ENCODE assay signal across 22 cellular contexts in the genomic region with DNA sequence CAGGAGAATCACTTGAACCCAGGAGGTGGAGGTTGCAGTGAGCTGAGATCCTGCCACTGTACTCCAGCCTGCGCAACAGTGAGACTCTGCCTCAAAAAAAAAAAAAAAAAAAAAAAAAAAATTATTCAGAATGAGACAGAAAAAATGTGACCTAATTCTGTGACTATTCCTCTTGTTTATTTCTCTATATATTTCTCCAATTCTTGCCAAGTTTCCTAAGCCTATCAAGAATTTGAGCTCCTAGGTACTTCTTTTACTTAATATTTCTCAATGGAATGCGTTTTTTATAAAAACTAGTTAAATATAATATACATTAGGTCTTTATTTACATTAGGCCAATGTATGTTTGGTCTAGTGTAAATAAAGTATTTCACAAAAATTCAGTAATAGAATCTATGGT.
"Had no signal": no experiment of that assay in that cellular context is flagged by ENCODE, and none has a peak within 500 bp of the region (broad histone marks: within the 10 kb centered on the region; RNA-seq: fewer than 3 reads in every experiment).

No MANE protein-coding gene starts in this region.

- H3K36me3 Mint-ChIP-seq: naive thymus-derived CD8-positive, alpha-beta T cell; stimulated activated naive B cell treated with anti-CD40 and anti-IgM and Interleukin-4, amounts not matched to agents 10 μg/mL and 1 μg/mL and 100 μg/mL, for 72 hours had no signal

- H3K27me3 ChIP-seq: esophagus muscularis mucosa, foreskin keratinocyte, ovary, right atrium auricular region, sigmoid colon, testis, tibial nerve had no signal

- H3K27ac ChIP-seq: epithelial cell of prostate, esophagus muscularis mucosa, foreskin keratinocyte, ovary, right atrium auricular region, sigmoid colon, skin epidermis, testis, tibial nerve had no signal

- DNase-seq: effector memory CD8-positive, alpha-beta T cell; foreskin keratinocyte; head of caudate nucleus; hippocampal formation; kidney glomerular epithelial cell; mammary epithelial cell; mucosa of descending colon; naive thymus-derived CD8-positive, alpha-beta T cell; ovary; sigmoid colon; stimulated activated CD4-positive, alpha-beta T cell treated with anti-CD3 and anti-CD28 coated beads, Interleukin-2, amount 100 ng/mL, for 24 hours; stimulated activated CD4-positive, alpha-beta T cell treated with anti-CD3 and anti-CD28 coated beads, Interleukin-4, amount 100 ng/mL, for 4 hours; stimulated activated naive B cell treated with anti-CD40 and anti-IgM and Interleukin-4, amounts not matched to agents 10 μg/mL and 1 μg/mL and 100 μg/mL, for 72 hours; stimulated activated naive CD8-positive, alpha-beta T cell treated with anti-CD3 and anti-CD28 coated beads, Interleukin-15, amount 100 ng/mL, for 72 hours; testis had no signal

- ATAC-seq: effector memory CD8-positive, alpha-beta T cell; foreskin keratinocyte; mucosa of descending colon; naive thymus-derived CD8-positive, alpha-beta T cell; stimulated activated naive B cell treated with anti-CD40 and anti-IgM and Interleukin-4, amounts not matched to agents 10 μg/mL and 1 μg/mL and 100 μg/mL, for 72 hours; stimulated activated naive CD8-positive, alpha-beta T cell treated with anti-CD3 and anti-CD28 coated beads, Interleukin-15, amount 100 ng/mL, for 72 hours had no signal

- H3K4me3 Mint-ChIP-seq: dendritic cell treated with granulocyte-macrophage colony-stimulating factor and Interleukin-4, amounts not matched to agents 40 ng/mL and 50 ng/mL, for 4 days; effector memory CD8-positive, alpha-beta T cell; naive thymus-derived CD8-positive, alpha-beta T cell; neural crest cell; stimulated activated naive B cell treated with anti-CD40 and anti-IgM and Interleukin-4, amounts not matched to agents 10 μg/mL and 1 μg/mL and 100 μg/mL, for 72 hours; stimulated activated naive CD8-positive, alpha-beta T cell treated with anti-CD3 and anti-CD28 coated beads, Interleukin-15, amount 100 ng/mL, for 72 hours had no signal

- H3K27me3 Mint-ChIP-seq: dendritic cell treated with granulocyte-macrophage colony-stimulating factor and Interleukin-4, amounts not matched to agents 40 ng/mL and 50 ng/mL, for 4 days; effector memory CD8-positive, alpha-beta T cell; stimulated activated naive B cell treated with anti-CD40 and anti-IgM and Interleukin-4, amounts not matched to agents 10 μg/mL and 1 μg/mL and 100 μg/mL, for 72 hours; stimulated activated naive CD8-positive, alpha-beta T cell treated with anti-CD3 and anti-CD28 coated beads, Interleukin-15, amount 100 ng/mL, for 72 hours had no signal

- H3K27ac Mint-ChIP-seq: dendritic cell treated with granulocyte-macrophage colony-stimulating factor and Interleukin-4, amounts not matched to agents 40 ng/mL and 50 ng/mL, for 4 days; effector memory CD8-positive, alpha-beta T cell; naive thymus-derived CD8-positive, alpha-beta T cell; stimulated activated naive B cell treated with anti-CD40 and anti-IgM and Interleukin-4, amounts not matched to agents 10 μg/mL and 1 μg/mL and 100 μg/mL, for 72 hours; stimulated activated naive CD8-positive, alpha-beta T cell treated with anti-CD3 and anti-CD28 coated beads, Interleukin-15, amount 100 ng/mL, for 72 hours had no signal

- H3K4me1 Mint-ChIP-seq: naive thymus-derived CD8-positive, alpha-beta T cell; neural crest cell; stimulated activated naive B cell treated with anti-CD40 and anti-IgM and Interleukin-4, amounts not matched to agents 10 μg/mL and 1 μg/mL and 100 μg/mL, for 72 hours; stimulated activated naive CD8-positive, alpha-beta T cell treated with anti-CD3 and anti-CD28 coated beads, Interleukin-15, amount 100 ng/mL, for 72 hours had no signal

- H3K36me3 ChIP-seq: esophagus muscularis mucosa, ovary, right atrium auricular region, sigmoid colon, tibial nerve had no signal

- H3K4me1 ChIP-seq: right atrium auricular region, testis had no signal

- H3K4me3 ChIP-seq: esophagus muscularis mucosa, mucosa of descending colon, ovary, right atrium auricular region, sigmoid colon, skin epidermis, testis, tibial nerve had no signal

- H3K9me3 ChIP-seq: mucosa of descending colon, ovary, right atrium auricular region, sigmoid colon, testis had no signal
